ENCODE assay signal across 3 cellular contexts in genomic region chr9:99447951-99448350, GRCh38.
"Had no signal": no experiment of that assay in that cellular context is flagged by ENCODE, and none has a peak within 500 bp of the region (broad histone marks: within the 10 kb centered on the region; RNA-seq: fewer than 3 reads in every experiment).

No MANE protein-coding gene starts in this region.

- DNase-seq: GDM1, GF-D8 had no signal

- ATAC-seq: GM12878 had no signal

- H3K4me3 ChIP-seq: GM12878 had no signal
